ENCODE assay signal across 10 cellular contexts in the genomic region with DNA sequence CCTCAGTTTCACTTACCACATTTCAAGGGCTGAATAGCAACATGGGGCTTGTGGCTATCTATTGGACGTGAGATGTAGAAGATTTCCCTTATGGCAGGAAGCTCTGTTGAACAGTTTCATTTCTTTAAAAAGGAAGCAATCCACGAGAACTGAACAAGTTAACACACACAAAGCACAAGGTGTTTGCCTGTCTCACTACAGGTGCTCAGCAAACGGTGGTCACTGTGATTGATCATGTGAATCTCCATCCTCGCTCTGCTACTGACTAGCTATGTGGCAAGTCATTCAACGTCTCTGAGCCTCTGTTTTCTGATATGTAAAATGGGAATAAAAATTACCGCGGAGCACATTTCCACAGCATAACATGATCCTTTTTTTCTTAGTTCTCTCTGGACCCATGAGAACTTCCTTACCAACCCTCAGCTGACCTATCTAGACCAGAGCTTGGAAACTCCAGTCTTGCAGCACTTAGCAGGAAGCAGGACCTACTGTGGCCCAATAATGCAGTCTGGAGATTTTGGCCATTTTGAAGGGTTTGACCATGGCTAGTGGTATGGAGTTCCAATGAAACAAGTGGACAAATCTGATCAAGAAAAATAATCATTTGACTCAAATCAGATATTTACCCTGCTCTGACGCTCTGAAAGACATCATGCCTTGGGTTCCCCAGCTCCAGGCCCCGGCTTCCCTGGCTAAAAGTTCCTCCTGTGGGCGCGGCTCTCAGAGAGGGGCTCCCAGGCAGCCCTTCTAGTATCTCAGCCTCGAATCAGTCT.
DNase-seq lines count a peak whose midpoint lies in the region; ATAC-seq and TF ChIP-seq lines count a peak whose summit lies in the region.
"Had no signal": no experiment of that assay in that cellular context is flagged by ENCODE, and none has a peak within 500 bp of the region (broad histone marks: within the 10 kb centered on the region; RNA-seq: fewer than 3 reads in every experiment).

No MANE protein-coding gene starts in this region.

- TF ChIP-seq CTCF in nephron progenitor cell (IDR thresholded peaks at IDR 0.05), result no peak

- DNase-seq in NAMALWA (ENCODE audit: low spot score) (peak; percentile 4), nephron progenitor cell (no peak), DMS114 treated with DMSO at 0.1 percent for 48 hours (lab: John Stamatoyannopoulos, UW; ENCODE audit: unreplicated experiment) (no peak), RKO (ENCODE audit: low spot score) (no peak), T-helper 1 cell (no peak), NCI-H510A (lab: John Stamatoyannopoulos, UW) (no peak)
- DNase-seq: DMS 273 treated with DMSO at 0.1 percent for 48 hours, NCI-H524 had no signal

- ATAC-seq in GM18505 (IDR thresholded peaks at IDR 0.05; ENCODE audit: unreplicated experiment), result no peak
- peak; percentile 42 for ATAC-seq in HG02588 (IDR thresholded peaks at IDR 0.05; ENCODE audit: unreplicated experiment)

- peak overlapping the region; percentile 61 for H3K27ac Mint-ChIP-seq in nephron progenitor cell

- TF ChIP-seq POLR2A in GM18505 (IDR thresholded peaks at IDR 0.05; ENCODE audit: borderline replicate concordance, extremely low read depth, insufficient read depth, insufficient read length), result peak; percentile 42

- H3K4me1 Mint-ChIP-seq in nephron progenitor cell, result peaks cover 77% of the 10 kb centered on the region

- H3K9me3 Mint-ChIP-seq in nephron progenitor cell, result no peaks in the 10 kb centered on the region

- H3K27me3 Mint-ChIP-seq in nephron progenitor cell (ENCODE audit: low read depth, poor library complexity), result peaks cover 9% of the 10 kb centered on the region

- no peaks in the 10 kb centered on the region for H3K36me3 Mint-ChIP-seq in nephron progenitor cell (ENCODE audit: low read depth)

- H3K4me3 Mint-ChIP-seq in nephron progenitor cell, result no peak overlapping the region
